Comparison of ENCODE assay signal across 35 cellular contexts in the genomic region with DNA sequence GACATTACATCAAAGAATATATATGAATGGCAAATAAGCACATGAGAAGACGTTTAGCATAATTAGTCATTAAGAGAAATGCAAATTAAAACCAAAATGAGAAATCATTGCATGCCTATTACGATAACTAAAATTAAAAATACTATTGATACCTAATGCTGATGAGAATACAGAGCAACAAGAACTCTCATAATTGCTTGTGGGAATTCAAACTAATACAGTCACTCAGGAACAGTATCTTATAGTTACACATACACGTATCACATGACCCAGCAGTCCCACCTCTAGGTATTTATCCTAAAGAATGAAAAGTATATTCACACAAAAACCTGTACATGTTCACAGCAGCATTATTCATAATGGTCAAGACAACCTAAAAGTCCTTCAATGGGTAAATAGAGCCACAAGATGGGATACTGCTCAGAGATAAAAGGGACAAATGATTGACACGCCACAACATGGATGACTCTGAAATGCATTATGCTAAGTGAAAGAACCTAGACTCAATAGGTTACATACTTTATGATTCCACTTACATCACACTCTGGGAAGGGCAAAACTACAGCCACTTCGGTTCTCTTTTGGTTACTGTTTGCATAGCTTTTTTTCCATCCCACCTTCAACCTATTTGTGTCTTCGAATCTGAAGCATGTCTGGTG. TPM values are rescaled to one million over a fixed set of nuclear protein-coding genes. Genes with fewer than 3 reads are reported as not detected.
"Had no signal": no experiment of that assay in that cellular context is flagged by ENCODE, and none has a peak within 500 bp of the region (broad histone marks: within the 10 kb centered on the region; RNA-seq: fewer than 3 reads in every experiment).

No MANE protein-coding gene starts in this region.

- H3K9me3 ChIP-seq: adrenal gland, body of pancreas, esophagus squamous epithelium had no signal

- H3K27me3 ChIP-seq: adrenal gland, body of pancreas had no signal

- H3K36me3 ChIP-seq: adrenal gland, esophagus squamous epithelium, gastroesophageal sphincter, heart right ventricle had no signal

- H3K27ac ChIP-seq: adrenal gland, body of pancreas, epithelial cell of prostate, esophagus squamous epithelium, gastroesophageal sphincter, heart right ventricle had no signal

- FAIRE-seq: colon had no signal

- H3K36me3 Mint-ChIP-seq: activated naive CD8-positive, alpha-beta T cell treated with anti-CD3 and anti-CD28 coated beads for 36 hours had no signal

- H3K4me3 ChIP-seq: adrenal gland, body of pancreas, esophagus squamous epithelium, gastroesophageal sphincter, heart right ventricle had no signal

- H3K4me1 ChIP-seq: adrenal gland, body of pancreas, esophagus squamous epithelium, gastroesophageal sphincter, heart right ventricle had no signal

- H3K4me3 Mint-ChIP-seq: activated CD4-positive, alpha-beta memory T cell treated with anti-CD3 and anti-CD28 coated beads, Interleukin-2, amount 10 ng/mL, durations not matched to agents 7 days and 5 days; activated CD4-positive, alpha-beta T cell treated with anti-CD3 and anti-CD28 coated beads, Interleukin-2, amount 10 ng/mL, durations not matched to agents 7 days and 5 days; activated naive CD4-positive, alpha-beta T cell treated with anti-CD3 and anti-CD28 coated beads, Interleukin-2, amount 50 U/mL, for 24 hours; activated naive CD8-positive, alpha-beta T cell treated with anti-CD3 and anti-CD28 coated beads for 36 hours; activated naive CD8-positive, alpha-beta T cell treated with anti-CD3 and anti-CD28 coated beads, Interleukin-2, amount 50 U/mL, for 24 hours; activated T-cell treated with anti-CD3 and anti-CD28 coated beads, Interleukin-2, amount 50 U/mL, for 24 hours; activated T-cell treated with anti-CD3 and anti-CD28 coated beads, Interleukin-2, amount 50 U/mL, for 72 hours; effector memory CD8-positive, alpha-beta T cell had no signal

- ATAC-seq: activated naive CD8-positive, alpha-beta T cell treated with anti-CD3 and anti-CD28 coated beads, Interleukin-2, amount 50 U/mL, for 24 hours; body of pancreas; effector memory CD8-positive, alpha-beta T cell; gastroesophageal sphincter; heart right ventricle had no signal

- DNase-seq: activated CD4-positive, alpha-beta memory T cell treated with anti-CD3 and anti-CD28 coated beads, Interleukin-2, amount 10 ng/mL, durations not matched to agents 7 days and 5 days; activated CD4-positive, alpha-beta T cell treated with anti-CD3 and anti-CD28 coated beads, Interleukin-2, amount 10 ng/mL, durations not matched to agents 7 days and 5 days; activated CD4-positive, alpha-beta T cell treated with anti-CD3 and anti-CD28 coated beads, Interleukin-2, amount 50 U/mL, for 4 hours; activated CD8-positive, alpha-beta memory T cell treated with anti-CD3 and anti-CD28 coated beads, Interleukin-2, amount 50 U/mL, for 48 hours; activated effector memory CD4-positive, alpha-beta T cell treated with Interleukin-2 at 50 U/mL for 16 hours; activated gamma-delta T cell treated with Interleukin-2 at 50 U/mL for 16 hours; activated naive CD4-positive, alpha-beta T cell treated with Interleukin-2 at 50 U/mL for 16 hours; activated naive CD8-positive, alpha-beta T cell treated with anti-CD3 and anti-CD28 coated beads for 36 hours; activated naive CD8-positive, alpha-beta T cell treated with anti-CD3 and anti-CD28 coated beads, Interleukin-2, amount 50 U/mL, for 24 hours; activated T-cell treated with anti-CD3 and anti-CD28 coated beads for 4 hours; activated T-cell treated with anti-CD3 and anti-CD28 coated beads, Interleukin-2, amount 50 U/mL, for 24 hours; activated T-cell treated with anti-CD3 and anti-CD28 coated beads, Interleukin-2, amount 50 U/mL, for 72 hours; adrenal gland; amygdala; aorta; body of pancreas; caudate nucleus; cortex of kidney; dermis blood vessel endothelial cell; effector CD4-positive, alpha-beta T cell; effector memory CD8-positive, alpha-beta T cell; esophagus squamous epithelium; foreskin melanocyte; heart right ventricle; T-helper 2 cell had no signal

- H3K9me3 Mint-ChIP-seq: activated CD4-positive, alpha-beta memory T cell treated with anti-CD3 and anti-CD28 coated beads, Interleukin-2, amount 10 ng/mL, durations not matched to agents 7 days and 5 days; activated CD4-positive, alpha-beta T cell treated with anti-CD3 and anti-CD28 coated beads, Interleukin-2, amount 10 ng/mL, durations not matched to agents 7 days and 5 days; activated naive CD4-positive, alpha-beta T cell treated with anti-CD3 and anti-CD28 coated beads, Interleukin-2, amount 50 U/mL, for 24 hours; activated naive CD8-positive, alpha-beta T cell treated with anti-CD3 and anti-CD28 coated beads for 36 hours; activated naive CD8-positive, alpha-beta T cell treated with anti-CD3 and anti-CD28 coated beads, Interleukin-2, amount 50 U/mL, for 24 hours; activated T-cell treated with anti-CD3 and anti-CD28 coated beads, Interleukin-2, amount 50 U/mL, for 24 hours; activated T-cell treated with anti-CD3 and anti-CD28 coated beads, Interleukin-2, amount 50 U/mL, for 72 hours; effector memory CD8-positive, alpha-beta T cell had no signal

- H3K27ac Mint-ChIP-seq: activated CD4-positive, alpha-beta memory T cell treated with anti-CD3 and anti-CD28 coated beads, Interleukin-2, amount 10 ng/mL, durations not matched to agents 7 days and 5 days; activated CD4-positive, alpha-beta T cell treated with anti-CD3 and anti-CD28 coated beads, Interleukin-2, amount 10 ng/mL, durations not matched to agents 7 days and 5 days; activated naive CD4-positive, alpha-beta T cell treated with anti-CD3 and anti-CD28 coated beads, Interleukin-2, amount 50 U/mL, for 24 hours; activated naive CD8-positive, alpha-beta T cell treated with anti-CD3 and anti-CD28 coated beads for 36 hours; activated naive CD8-positive, alpha-beta T cell treated with anti-CD3 and anti-CD28 coated beads, Interleukin-2, amount 50 U/mL, for 24 hours; activated T-cell treated with anti-CD3 and anti-CD28 coated beads, Interleukin-2, amount 50 U/mL, for 24 hours; activated T-cell treated with anti-CD3 and anti-CD28 coated beads, Interleukin-2, amount 50 U/mL, for 72 hours; effector memory CD8-positive, alpha-beta T cell had no signal

- H3K4me1 Mint-ChIP-seq: activated CD4-positive, alpha-beta memory T cell treated with anti-CD3 and anti-CD28 coated beads, Interleukin-2, amount 10 ng/mL, durations not matched to agents 7 days and 5 days; activated naive CD4-positive, alpha-beta T cell treated with anti-CD3 and anti-CD28 coated beads, Interleukin-2, amount 50 U/mL, for 24 hours; activated naive CD8-positive, alpha-beta T cell treated with anti-CD3 and anti-CD28 coated beads, Interleukin-2, amount 50 U/mL, for 24 hours had no signal

RNA-seq across cellular contexts. Expression of gene C20orf141, which starts 30.8 kb away (rescaled TPM):
- total RNA-seq: activated CD4-positive, alpha-beta memory T cell treated with anti-CD3 and anti-CD28 coated beads, Interleukin-2, amount 10 ng/mL, durations not matched to agents 7 days and 5 days; activated CD4-positive, alpha-beta T cell treated with anti-CD3 and anti-CD28 coated beads, Interleukin-2, amount 10 ng/mL, durations not matched to agents 7 days and 5 days; activated naive CD8-positive, alpha-beta T cell treated with anti-CD3 and anti-CD28 coated beads for 36 hours; activated T-cell treated with anti-CD3 and anti-CD28 coated beads, Interleukin-2, amount 50 U/mL, for 72 hours; adrenal gland; aorta; body of pancreas; chondrocyte; dermis blood vessel endothelial cell; esophagus squamous epithelium; fibroblast of lung; fibroblast of villous mesenchyme; gastroesophageal sphincter; glomerular endothelial cell; heart right ventricle; T-helper 1 cell treated with Interleukin-12 subunit alpha and Interleukin-12 subunit beta and Interleukin-4 antibody, amounts not matched to agents 30 ng/mL and 1 ng/mL, for 36 hours had no signal
- polyA plus RNA-seq: aorta, esophagus, heart right ventricle had no signal

RNA-seq across cellular contexts. Expression of gene TMEM239, which starts 32.1 kb away (rescaled TPM):
- total RNA-seq: activated CD4-positive, alpha-beta memory T cell treated with anti-CD3 and anti-CD28 coated beads, Interleukin-2, amount 10 ng/mL, durations not matched to agents 7 days and 5 days; activated CD4-positive, alpha-beta T cell treated with anti-CD3 and anti-CD28 coated beads, Interleukin-2, amount 10 ng/mL, durations not matched to agents 7 days and 5 days; activated naive CD8-positive, alpha-beta T cell treated with anti-CD3 and anti-CD28 coated beads for 36 hours; activated T-cell treated with anti-CD3 and anti-CD28 coated beads, Interleukin-2, amount 50 U/mL, for 72 hours; adrenal gland; aorta; body of pancreas; chondrocyte; dermis blood vessel endothelial cell; esophagus squamous epithelium; fibroblast of lung; glomerular endothelial cell; heart right ventricle; T-helper 1 cell treated with Interleukin-12 subunit alpha and Interleukin-12 subunit beta and Interleukin-4 antibody, amounts not matched to agents 30 ng/mL and 1 ng/mL, for 36 hours had no signal
- polyA plus RNA-seq: aorta, esophagus, heart right ventricle had no signal
